ENCODE assay signal across 11 cellular contexts in genomic region chr1:35885961-35886558, GRCh38. TPM values are rescaled to one million over a fixed set of nuclear protein-coding genes. Genes with fewer than 3 reads are reported as not detected.
A peak's percentile ranks its signal among the peaks of the same experiment; 100 is the strongest.
DNase-seq lines count a peak whose midpoint lies in the region; ATAC-seq, FAIRE-seq and TF ChIP-seq lines count a peak whose summit lies in the region.
"Had no signal": no experiment of that assay in that cellular context is flagged by ENCODE, and none has a peak within 500 bp of the region (broad histone marks: within the 10 kb centered on the region; RNA-seq: fewer than 3 reads in every experiment).

No MANE protein-coding gene starts in this region.

- no TSS peak for BruUV-seq in Calu3 (replicated peaks; lab: Mats Ljungman, UMichigan)
- no TSS peak for BruUV-seq in K562 (replicated peaks; lab: Mats Ljungman, UMichigan)

- H3K4me3 ChIP-seq in K562 = 0 out of 2 replicates have a peak overlapping the region, but pooled peaks have one; percentile 3
- peak overlapping the region; percentile 99 for H3K4me3 ChIP-seq in neural cell (ENCODE audit: low read length)
- H3K4me3 ChIP-seq in BE2C (ENCODE audit: low read depth, low read length) = no peak overlapping the region

- peaks cover 14% of the 10 kb centered on the region for H3K36me3 Mint-ChIP-seq in Calu3 (ENCODE audit: insufficient read depth, unreplicated experiment)

- H3K79me2 ChIP-seq in K562 (ENCODE audit: control insufficient read depth, insufficient read depth, low read length) (peaks cover 78% of the 10 kb centered on the region), neural cell (replicated peaks; ENCODE audit: insufficient read depth, low read length) (peaks cover 49% of the 10 kb centered on the region)

- ATAC-seq in K562 = peak; percentile 45

- H3K27ac ChIP-seq in K562 (ENCODE audit: extremely low read depth, low read depth, low read length) (peak overlapping the region; percentile 69), neural cell (ENCODE audit: low read length) (peak overlapping the region; percentile 54)

- DNase-seq in Calu3 (no peak), NAMALWA (ENCODE audit: low spot score) (peak; percentile 19), K562 (ENCODE audit: extremely low read depth in 1 of 4, low spot score in 3 of 4) (peak; percentile 64 to 82 (median 70)), CD1c-positive myeloid dendritic cell (ENCODE audit: extremely low spot score) (no peak), activated T-cell treated with anti-CD3 and anti-CD28 coated beads for 4 hours (no peak), NCI-H1092 treated with DMSO at 0.1 percent for 48 hours (lab: John Stamatoyannopoulos, UW) (no peak), BE2C (no peak)
- DNase-seq: activated gamma-delta T cell, NCI-H1092 had no signal

- H3F3A ChIP-seq in neural cell (ENCODE audit: insufficient read depth, low read length, poor library complexity, severe bottlenecking) = no peaks in the 10 kb centered on the region

- CTCF ChIA-PET in Calu3 (lab: Charles Lee) = interaction anchor here (1.0 kb wide), 1 partner anchor 16 kb away, joined by 3 read pairs; no protein-coding TSS in a partner anchor
- CTCF ChIA-PET in K562 (lab: Yijun Ruan, JAX; ENCODE audit: low intra/inter-chr PET ratio) = no interaction called here

- peaks cover 35% of the 10 kb centered on the region for H3K4me1 Mint-ChIP-seq in Calu3 (ENCODE audit: low read depth, unreplicated experiment)

- in situ Hi-C loops in K562 (cut with MboI) = no loop called here

- H3K9ac ChIP-seq in K562 (ENCODE audit: insufficient read depth in 1 of 2, low read depth in 2 of 2, low read length in 2 of 2) (peak overlapping the region; percentile 27 to 52; a peak in 2 of 4 replicates), neural cell (ENCODE audit: low read length) (peak overlapping the region; percentile 49)

- no peaks in the 10 kb centered on the region for H3K9me3 Mint-ChIP-seq in Calu3 (ENCODE audit: low read depth, unreplicated experiment)
- H3K9me3 Mint-ChIP-seq: T-helper 1 cell treated with Interleukin-12 subunit alpha and Interleukin-12 subunit beta and Interleukin-4 antibody, amounts not matched to agents 30 μg/mL and 1 μg/mL, for 36 hours had no signal

- TF ChIP-seq CTCF in Calu3 (IDR thresholded peaks at IDR 0.05; ENCODE audit: unreplicated experiment) = no peak
- no peak for TF ChIP-seq CTCF in K562 (IDR thresholded peaks at IDR 0.05 in 2 of 3, conservative IDR thresholded peaks at IDR 0.05 in 1 of 3; ENCODE audit: insufficient read depth in 2 of 3, low read depth in 1 of 3, low read length in 3 of 3)
- no peak for TF ChIP-seq CTCF in neural cell (IDR thresholded peaks at IDR 0.05; ENCODE audit: poor library complexity, severe bottlenecking)
- TF ChIP-seq CTCF in BE2C (IDR thresholded peaks at IDR 0.05; ENCODE audit: low read depth, low read length) = no peak

- no peak for TF ChIP-seq POLR2A in K562 (conservative IDR thresholded peaks at IDR 0.05)

- peak overlapping the region; percentile 38 for H3K4me3 Mint-ChIP-seq in Calu3 (ENCODE audit: low read depth, unreplicated experiment)
- H3K4me3 Mint-ChIP-seq: T-helper 1 cell treated with Interleukin-12 subunit alpha and Interleukin-12 subunit beta and Interleukin-4 antibody, amounts not matched to agents 30 μg/mL and 1 μg/mL, for 36 hours had no signal

- WGBS in K562 (ENCODE audit: insufficient coverage, low coverage, missing lambda C conversion rate) = 14% methylated on average over 4 of the region's 4 CpGs

- FAIRE-seq in K562 (lab: Jason Lieb, UNC) = no peak

- H3K9me1 ChIP-seq in K562 (ENCODE audit: control insufficient read depth, insufficient read depth, low read length) = peaks cover 12% of the 10 kb centered on the region

- POLR2A ChIA-PET in K562 (lab: Yijun Ruan, JAX) = interaction anchor here (0.5 to 3.7 kb wide), 6 partner anchors 11 to 137 kb away, joined by 3 to 19 read pairs (median 4); no protein-coding TSS in a partner anchor

- H3K4me2 ChIP-seq in K562 (ENCODE audit: insufficient read depth, low read length) (peak overlapping the region; percentile 73), neural cell (ENCODE audit: low read length) (peak overlapping the region; percentile 47)

- no peaks in the 10 kb centered on the region for H3K9me2 ChIP-seq in neural cell (ENCODE audit: insufficient read depth, low read length)

- H3K27ac Mint-ChIP-seq in Calu3 (ENCODE audit: unreplicated experiment) = peak overlapping the region; percentile 45
- H3K27ac Mint-ChIP-seq: T-helper 1 cell treated with Interleukin-12 subunit alpha and Interleukin-12 subunit beta and Interleukin-4 antibody, amounts not matched to agents 30 μg/mL and 1 μg/mL, for 36 hours had no signal

- peaks cover 50 to 67% of the 10 kb centered on the region in 2 experiments for H3K4me1 ChIP-seq in K562 (replicated peaks in 1 of 2; ENCODE audit: control insufficient read depth in 2 of 2, insufficient read depth in 2 of 2, low read length in 2 of 2)
- 0 out of 2 replicates have a peak, but pooled peaks cover 2% of the 10 kb centered on the region for H3K4me1 ChIP-seq in BE2C

- intact Hi-C loops in Calu3 (cut with micrococcal nuclease; ENCODE audit: unreplicated experiment) = loop anchor here (1.0 kb wide), 1 partner anchor 44 kb away; no protein-coding TSS in a partner anchor
- intact Hi-C loops in K562 (cut with micrococcal nuclease) = loop anchor here (10.0 kb wide), 1 partner anchor 439 kb away; the partner anchor contains the start of gene EVA1B

- H3K36me3 ChIP-seq in K562 (ENCODE audit: control insufficient read depth, insufficient read depth, low read length) (peaks cover 27% of the 10 kb centered on the region), neural cell (ENCODE audit: insufficient read depth, low read length) (no peaks in the 10 kb centered on the region), BE2C (no peaks in the 10 kb centered on the region)

- TF ChIP-seq RAD21 in K562 (CRISPR knock-in tag; conservative IDR thresholded peaks at IDR 0.05 in 1 of 2, IDR thresholded peaks at IDR 0.05 in 1 of 2) (no peak), neural cell (conservative IDR thresholded peaks at IDR 0.05) (no peak)

- H4K20me1 ChIP-seq in K562 (replicated peaks; ENCODE audit: control insufficient read depth, insufficient read depth, low read length) (peaks cover 32% of the 10 kb centered on the region), neural cell (ENCODE audit: insufficient read depth) (no peaks in the 10 kb centered on the region)

- H3K9me3 ChIP-seq in K562 (replicated peaks; ENCODE audit: control insufficient read depth, insufficient read depth, low read depth, low read length) = no peaks in the 10 kb centered on the region
- no peaks in the 10 kb centered on the region for H3K9me3 ChIP-seq in neural cell (ENCODE audit: low read length)
- no peaks in the 10 kb centered on the region for H3K9me3 ChIP-seq in BE2C

- TF ChIP-seq EP300 in K562 (IDR thresholded peaks at IDR 0.05; ENCODE audit: low read length) (no peak), neural cell (conservative IDR thresholded peaks at IDR 0.05; ENCODE audit: poor library complexity, severe bottlenecking) (no peak)

- H3K27me3 ChIP-seq in K562 (ENCODE audit: control insufficient read depth in 2 of 2, insufficient read depth in 2 of 2, low read length in 2 of 2) (no peaks in the 10 kb centered on the region), neural cell (ENCODE audit: insufficient read depth, low read depth, low read length) (no peaks in the 10 kb centered on the region), BE2C (no peaks in the 10 kb centered on the region)

- H3K27me3 Mint-ChIP-seq in Calu3 (ENCODE audit: unreplicated experiment) = peaks cover 15% of the 10 kb centered on the region

- H2AFZ ChIP-seq in K562 (ENCODE audit: low read depth, low read length) (no peak overlapping the region), neural cell (ENCODE audit: low read depth, low read length) (no peak overlapping the region)

RNA-seq across cellular contexts. Expression of gene AGO1, which starts 3.1 kb away (rescaled TPM):
- total RNA-seq in Calu3 (2022) = 30.0 and 34.4 TPM in 2 replicates
- total RNA-seq in K562 (2011; cell fraction: chromatin; rRNA removed; ENCODE audit: low replicate concordance) = 74.1 and 88.4 TPM in 2 replicates
- total RNA-seq in K562 (2011; cell fraction: nucleolus; rRNA removed) = 28.0 and 34.0 TPM in 2 replicates
- 60.8 and 97.1 TPM in 2 replicates for total RNA-seq in K562 (2011; cell fraction: nucleoplasm; rRNA removed)
- 26.0 and 30.2 TPM in 2 replicates for total RNA-seq in K562 (2014; rRNA removed)
- 27.4 and 29.5 TPM in 2 replicates for total RNA-seq in K562 (2014; rRNA removed; fragmentation: Illumina TruSeq; extraction: Trizol)
- 26.1 and 26.5 TPM in 2 replicates for total RNA-seq in K562 (2015; rRNA removed; fragmentation: Illumina TruSeq; extraction: Trizol)
- 59.4 and 64.2 TPM in 2 replicates for total RNA-seq in K562 (2021)
- 21.2 and 25.7 TPM in 2 replicates for polyA plus RNA-seq in K562 (2011; rRNA removed)
- 23.0 and 25.9 TPM in 2 replicates for polyA plus RNA-seq in K562 (2011; cell fraction: cytosol; rRNA removed)
- polyA plus RNA-seq in K562 (2011; cell fraction: nucleus; rRNA removed) = 51.2 and 62.9 TPM in 2 replicates
- 12.8 and 19.1 TPM in 2 replicates for polyA plus RNA-seq in K562 (2012)
- 25.7 and 27.1 TPM in 2 replicates for polyA plus RNA-seq in K562 (2014; fragmentation: Illumina TruSeq; extraction: Trizol)
- polyA plus RNA-seq in K562 (2014; fragmentation: Nextera tagmentation; extraction: Ambion mirVana) = 10 to 100 TPM in 1 of 2 experiments, 1 to 10 TPM in 1; 7.3 to 13.3 TPM
- polyA plus RNA-seq in K562 (2014; rRNA removed) = 20.8 and 21.2 TPM in 2 replicates
- polyA minus RNA-seq in K562 (2011; rRNA and poly(A)+ RNA removed) = 54.8 and 61.7 TPM in 2 replicates
- polyA minus RNA-seq in K562 (2011; cell fraction: cytosol; rRNA and poly(A)+ RNA removed) = 44.2 and 50.2 TPM in 2 replicates
- 21.4 and 34.9 TPM in 2 replicates for polyA minus RNA-seq in K562 (2011; cell fraction: nucleus; rRNA and poly(A)+ RNA removed)
- polyA plus RNA-seq in neural cell = 13.0 and 15.0 TPM in 2 replicates
- 30.4 and 38.5 TPM in 2 replicates for polyA minus RNA-seq in neural cell
- polyA plus RNA-seq in BE2C (2012; ENCODE audit: insufficient read depth, insufficient read length, low read depth) = 3.8 TPM

RNA-seq across cellular contexts. Expression of gene AGO3, which starts 44.8 kb away (rescaled TPM):
- total RNA-seq in Calu3 (2022) (28.5 and 29.8 TPM in 2 replicates), K562 (2014; rRNA removed) (19.2 and 21.8 TPM in 2 replicates), K562 (2014; rRNA removed; fragmentation: Illumina TruSeq; extraction: Trizol) (31.2 and 36.0 TPM in 2 replicates), K562 (2015; rRNA removed; fragmentation: Illumina TruSeq; extraction: Trizol) (22.7 and 24.6 TPM in 2 replicates), K562 (2021) (26.3 and 31.1 TPM in 2 replicates)
- 154 and 202 TPM in 2 replicates for total RNA-seq in K562 (2011; cell fraction: chromatin; rRNA removed; ENCODE audit: low replicate concordance)
- total RNA-seq in K562 (2011; cell fraction: nucleolus; rRNA removed) = 54.0 and 60.4 TPM in 2 replicates
- 64.7 and 73.4 TPM in 2 replicates for total RNA-seq in K562 (2011; cell fraction: nucleoplasm; rRNA removed)
- polyA plus RNA-seq in K562 (2011; rRNA removed) (41.5 and 47.3 TPM in 2 replicates), K562 (2014; fragmentation: Illumina TruSeq; extraction: Trizol) (25.7 and 28.4 TPM in 2 replicates), K562 (2014; fragmentation: Nextera tagmentation; extraction: Ambion mirVana) (1 to 10 TPM; 4.5 to 4.6 TPM), K562 (2014; rRNA removed) (17.3 and 20.3 TPM in 2 replicates), neural cell (9.4 and 10.2 TPM in 2 replicates)
- 16.6 and 25.4 TPM in 2 replicates for polyA plus RNA-seq in K562 (2011; cell fraction: cytosol; rRNA removed)
- polyA plus RNA-seq in K562 (2011; cell fraction: nucleus; rRNA removed) = 59.9 and 63.6 TPM in 2 replicates
- polyA plus RNA-seq in K562 (2012) = 14.7 and 15.5 TPM in 2 replicates
- 106 and 124 TPM in 2 replicates for polyA minus RNA-seq in K562 (2011; rRNA and poly(A)+ RNA removed)
- polyA minus RNA-seq in K562 (2011; cell fraction: cytosol; rRNA and poly(A)+ RNA removed) = 34.4 and 36.0 TPM in 2 replicates
- 35.7 and 79.5 TPM in 2 replicates for polyA minus RNA-seq in K562 (2011; cell fraction: nucleus; rRNA and poly(A)+ RNA removed)
- polyA minus RNA-seq in neural cell = 36.8 and 41.9 TPM in 2 replicates
- 1.8 TPM for polyA plus RNA-seq in BE2C (2012; ENCODE audit: insufficient read depth, insufficient read length, low read depth)

Comparison
In these comparisons a context has a peak if more than half of its experiments do, and no peak if none do; other contexts are left out.
1. DNase-seq: peak in NAMALWA (single experiment) and K562 (4 of 4); none in Calu3 (single experiment), CD1c-positive myeloid dendritic cell (single experiment), activated T-cell treated with anti-CD3 and anti-CD28 coated beads for 4 hours (single experiment), NCI-H1092 treated with DMSO at 0.1 percent for 48 hours (single experiment) and BE2C (single experiment).